Comparison of ENCODE assay signal across 27 cellular contexts in the genomic region with DNA sequence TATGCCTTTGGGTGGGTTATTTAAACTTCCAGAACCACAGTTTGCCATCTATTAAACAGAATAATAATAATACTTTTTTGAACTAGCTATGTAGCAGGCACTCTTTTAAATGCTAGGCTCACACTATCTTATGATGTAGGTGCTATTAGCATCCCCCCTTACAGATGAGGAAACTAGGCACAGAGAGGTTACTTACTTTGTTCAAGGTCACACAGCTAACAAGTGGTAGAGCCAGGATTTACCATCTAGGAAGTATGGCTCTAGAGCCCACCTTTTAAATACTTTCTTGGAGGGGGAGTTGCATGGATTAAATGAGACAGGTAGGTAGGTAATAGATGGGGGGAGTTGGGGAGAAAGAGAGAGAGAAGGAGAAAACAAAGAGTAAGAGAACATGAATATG.
A peak's percentile ranks its signal among the peaks of the same experiment; 100 is the strongest.
DNase-seq lines count a peak whose midpoint lies in the region; ATAC-seq, FAIRE-seq and TF ChIP-seq lines count a peak whose summit lies in the region.
"Had no signal": no experiment of that assay in that cellular context is flagged by ENCODE, and none has a peak within 500 bp of the region (broad histone marks: within the 10 kb centered on the region; RNA-seq: fewer than 3 reads in every experiment).

No MANE protein-coding gene starts in this region.

- TF ChIP-seq POLR2A in HepG2 (IDR thresholded peaks at IDR 0.05; ENCODE audit: insufficient read depth in 1 of 2, low read depth in 2 of 2, low read length in 2 of 2) (no peak), right lobe of liver (IDR thresholded peaks at IDR 0.05) (no peak), K562 (conservative IDR thresholded peaks at IDR 0.05) (no peak)

- H3K4me1 Mint-ChIP-seq in activated naive CD4-positive, alpha-beta T cell treated with anti-CD3 and anti-CD28 coated beads, Interleukin-2, amount 10 ng/mL, durations not matched to agents 7 days and 5 days = no peaks in the 10 kb centered on the region
- H3K4me1 Mint-ChIP-seq: B cell; CD4-positive, alpha-beta memory T cell; CD4-positive, CD25-positive, alpha-beta regulatory T cell; CD8-positive, alpha-beta memory T cell had no signal

- H3K27ac ChIP-seq in HepG2 (ENCODE audit: extremely low read length, insufficient read depth, low read length) = no peak overlapping the region
- H3K27ac ChIP-seq in right lobe of liver = no peak overlapping the region
- H3K27ac ChIP-seq in SJCRH30 = peak overlapping the region; percentile 46; the same call in 1 of the 2 replicates
- no peak overlapping the region for H3K27ac ChIP-seq in K562 (ENCODE audit: extremely low read depth, low read depth, low read length)
- H3K27ac ChIP-seq: 22Rv1; BLaER1 treated with 17β-estradiol and CSF1 and Interleukin-3, amounts not matched to agents 10 nM and 100 nM had no signal

- no peaks in the 10 kb centered on the region for H3K36me3 ChIP-seq in HepG2 (replicated peaks in 1 of 2; ENCODE audit: control insufficient read depth in 1 of 2, insufficient read depth in 2 of 2, low read length in 2 of 2)
- H3K36me3 ChIP-seq in right lobe of liver = no peaks in the 10 kb centered on the region
- H3K36me3 ChIP-seq in SJCRH30 = no peaks in the 10 kb centered on the region
- H3K36me3 ChIP-seq in K562 (ENCODE audit: control insufficient read depth, insufficient read depth, low read length) = no peaks in the 10 kb centered on the region
- H3K36me3 ChIP-seq: BLaER1 treated with 17β-estradiol and CSF1 and Interleukin-3, amounts not matched to agents 10 nM and 100 nM had no signal

- H3K4me1 ChIP-seq in HepG2 (ENCODE audit: insufficient read depth, low read length) = peaks cover 42% of the 10 kb centered on the region
- peaks cover 0 to 28% (median 11%) of the 10 kb centered on the region in 4 donors for H3K4me1 ChIP-seq in right lobe of liver
- peaks cover 12% of the 10 kb centered on the region for H3K4me1 ChIP-seq in SJCRH30
- H3K4me1 ChIP-seq in K562 (replicated peaks in 1 of 2; ENCODE audit: control insufficient read depth in 2 of 2, insufficient read depth in 2 of 2, low read length in 2 of 2) = no peaks in the 10 kb centered on the region

- H3K27me3 Mint-ChIP-seq in activated naive CD4-positive, alpha-beta T cell treated with anti-CD3 and anti-CD28 coated beads, Interleukin-2, amount 10 ng/mL, durations not matched to agents 7 days and 5 days = no peaks in the 10 kb centered on the region
- H3K27me3 Mint-ChIP-seq: B cell; CD4-positive, alpha-beta memory T cell; CD4-positive, CD25-positive, alpha-beta regulatory T cell had no signal

- DNase-seq in HepG2 (ENCODE audit: low spot score) (no peak), right lobe of liver (no peak), SJCRH30 (no peak), K562 (ENCODE audit: extremely low read depth in 1 of 4, low spot score in 3 of 4) (no peak), C1 segment of cervical spinal cord (lab: John Stamatoyannopoulos, UW) (no peak), AG20443 (ENCODE audit: low spot score) (no peak)
- DNase-seq in activated naive CD4-positive, alpha-beta T cell treated with anti-CD3 and anti-CD28 coated beads, Interleukin-2, amount 10 ng/mL, durations not matched to agents 7 days and 5 days = no peak
- DNase-seq: ACHN; AML-193; CD4-positive, alpha-beta memory T cell; CD4-positive, CD25-positive, alpha-beta regulatory T cell; CD8-positive, alpha-beta memory T cell; COR-L47; DMS 273 treated with DMSO at 0.1 percent for 48 hours; DMS153; DMS53; DMS79; DND-41; EL; GDM1 had no signal

- TF ChIP-seq CTCF in HepG2 (CRISPR knock-in tag; IDR thresholded peaks at IDR 0.05) = no peak
- no peak for TF ChIP-seq CTCF in right lobe of liver (IDR thresholded peaks at IDR 0.05)
- no peak for TF ChIP-seq CTCF in K562 (IDR thresholded peaks at IDR 0.05 in 2 of 3, conservative IDR thresholded peaks at IDR 0.05 in 1 of 3; ENCODE audit: insufficient read depth in 2 of 3, low read depth in 1 of 3, low read length in 3 of 3)

- ATAC-seq in HepG2 (no peak), right lobe of liver (no peak), K562 (no peak)

- H3K4me3 ChIP-seq in HepG2 (replicated peaks in 1 of 3; ENCODE audit: insufficient read depth in 1 of 3, low read depth in 2 of 3, low read length in 3 of 3) (no peak overlapping the region), right lobe of liver (no peak overlapping the region), SJCRH30 (no peak overlapping the region), K562 (no peak overlapping the region)
- H3K4me3 ChIP-seq: BLaER1 treated with 17β-estradiol and CSF1 and Interleukin-3, amounts not matched to agents 10 nM and 100 nM; GM12878 had no signal

- H3K9me3 Mint-ChIP-seq in activated naive CD4-positive, alpha-beta T cell treated with anti-CD3 and anti-CD28 coated beads, Interleukin-2, amount 10 ng/mL, durations not matched to agents 7 days and 5 days = no peaks in the 10 kb centered on the region
- H3K9me3 Mint-ChIP-seq: CD4-positive, alpha-beta memory T cell; CD4-positive, CD25-positive, alpha-beta regulatory T cell; CD8-positive, alpha-beta memory T cell had no signal

- in situ Hi-C loops in HepG2 (cut with HindIII; ENCODE audit: extremely low pct_ligation_motif_present, low pct_unique_long_range_greater_than_20kb) = no loop called here
- in situ Hi-C loops in K562 (cut with MboI) = no loop called here

- H3K27me3 ChIP-seq in HepG2 (ENCODE audit: control insufficient read depth in 1 of 2, insufficient read depth in 2 of 2, low read length in 2 of 2) (no peaks in the 10 kb centered on the region), right lobe of liver (no peaks in the 10 kb centered on the region), SJCRH30 (no peaks in the 10 kb centered on the region), K562 (ENCODE audit: control insufficient read depth in 2 of 2, insufficient read depth in 2 of 2, low read length in 2 of 2) (no peaks in the 10 kb centered on the region)
- H3K27me3 ChIP-seq: BLaER1 treated with 17β-estradiol and CSF1 and Interleukin-3, amounts not matched to agents 10 nM and 100 nM had no signal

- CTCF ChIA-PET in HepG2 (lab: Yijun Ruan, JAX; ENCODE audit: low intra/inter-chr PET ratio, low total read pairs) (no interaction called here), K562 (lab: Yijun Ruan, JAX; ENCODE audit: low intra/inter-chr PET ratio) (no interaction called here)
- CTCF ChIA-PET in activated naive CD4-positive, alpha-beta T cell treated with anti-CD3 and anti-CD28 coated beads, Interleukin-2, amount 10 ng/mL, durations not matched to agents 7 days and 5 days (lab: Charles Lee) = no interaction called here

- H3K9me3 ChIP-seq in HepG2 (ENCODE audit: low read length) = no peaks in the 10 kb centered on the region
- no peaks in the 10 kb centered on the region for H3K9me3 ChIP-seq in right lobe of liver
- H3K9me3 ChIP-seq in SJCRH30 (replicated peaks) = peaks cover 5% of the 10 kb centered on the region; the same call in 1 of the 2 replicates
- H3K9me3 ChIP-seq in K562 (replicated peaks; ENCODE audit: control insufficient read depth, insufficient read depth, low read depth, low read length) = no peaks in the 10 kb centered on the region
- H3K9me3 ChIP-seq: BLaER1 treated with 17β-estradiol and CSF1 and Interleukin-3, amounts not matched to agents 10 nM and 100 nM had no signal

- no peak overlapping the region for H3K9ac ChIP-seq in HepG2 (ENCODE audit: insufficient read depth, low read depth, low read length)
- H3K9ac ChIP-seq in K562 (ENCODE audit: insufficient read depth in 1 of 2, low read depth in 2 of 2, low read length in 2 of 2) = no peak overlapping the region
- H3K9ac ChIP-seq: BLaER1 treated with 17β-estradiol and CSF1 and Interleukin-3, amounts not matched to agents 10 nM and 100 nM had no signal

- TF ChIP-seq EP300 in HepG2 (IDR thresholded peaks at IDR 0.05; ENCODE audit: low read depth in 2 of 2, low read length in 2 of 2) (no peak), HepG2 (CRISPR knock-in tag; IDR thresholded peaks at IDR 0.05; ENCODE audit: borderline replicate concordance) (no peak), K562 (IDR thresholded peaks at IDR 0.05; ENCODE audit: low read length) (no peak)

- H3K36me3 Mint-ChIP-seq in activated naive CD4-positive, alpha-beta T cell treated with anti-CD3 and anti-CD28 coated beads, Interleukin-2, amount 10 ng/mL, durations not matched to agents 7 days and 5 days = no peaks in the 10 kb centered on the region
- H3K36me3 Mint-ChIP-seq: CD14-positive monocyte; CD4-positive, alpha-beta memory T cell; CD4-positive, CD25-positive, alpha-beta regulatory T cell; CD8-positive, alpha-beta memory T cell had no signal

- H3K27ac Mint-ChIP-seq in activated naive CD4-positive, alpha-beta T cell treated with anti-CD3 and anti-CD28 coated beads, Interleukin-2, amount 10 ng/mL, durations not matched to agents 7 days and 5 days = no peak overlapping the region
- H3K27ac Mint-ChIP-seq: B cell; CD14-positive monocyte; CD4-positive, alpha-beta memory T cell; CD4-positive, CD25-positive, alpha-beta regulatory T cell; CD8-positive, alpha-beta memory T cell had no signal

- TF ChIP-seq RAD21 in HepG2 (CRISPR knock-in tag; IDR thresholded peaks at IDR 0.05) = no peak
- TF ChIP-seq RAD21 in K562 (CRISPR knock-in tag; conservative IDR thresholded peaks at IDR 0.05 in 1 of 2, IDR thresholded peaks at IDR 0.05 in 1 of 2) = no peak

- no peaks in the 10 kb centered on the region for H3K9me1 ChIP-seq in K562 (ENCODE audit: control insufficient read depth, insufficient read depth, low read length)

- H2AFZ ChIP-seq in HepG2 (ENCODE audit: low read length) (no peak overlapping the region), K562 (ENCODE audit: low read depth, low read length) (no peak overlapping the region)

- no peaks in the 10 kb centered on the region for H4K20me1 ChIP-seq in HepG2 (ENCODE audit: insufficient read depth, low read length)
- no peaks in the 10 kb centered on the region for H4K20me1 ChIP-seq in K562 (replicated peaks; ENCODE audit: control insufficient read depth, insufficient read depth, low read length)
- H4K20me1 ChIP-seq: BLaER1 treated with 17β-estradiol and CSF1 and Interleukin-3, amounts not matched to agents 10 nM and 100 nM had no signal

- H3K79me2 ChIP-seq in HepG2 (ENCODE audit: insufficient read depth, low read length) (no peaks in the 10 kb centered on the region), K562 (ENCODE audit: control insufficient read depth, insufficient read depth, low read length) (no peaks in the 10 kb centered on the region)

- FAIRE-seq in HepG2 (lab: Jason Lieb, UNC) (no peak), K562 (lab: Jason Lieb, UNC) (no peak)
- FAIRE-seq: GM12878, GM12892, GM18507 had no signal

- no peak overlapping the region for H3K4me3 Mint-ChIP-seq in activated naive CD4-positive, alpha-beta T cell treated with anti-CD3 and anti-CD28 coated beads, Interleukin-2, amount 10 ng/mL, durations not matched to agents 7 days and 5 days
- H3K4me3 Mint-ChIP-seq: B cell; CD14-positive monocyte; CD4-positive, alpha-beta memory T cell; CD4-positive, CD25-positive, alpha-beta regulatory T cell; CD8-positive, alpha-beta memory T cell had no signal

- POLR2A ChIA-PET in HepG2 (lab: Yijun Ruan, JAX) (no interaction called here), K562 (lab: Yijun Ruan, JAX) (interaction anchor here (0.6 kb wide), 1 partner anchor 98 kb away, joined by 5 read pairs; no protein-coding TSS in a partner anchor)

- H3K4me2 ChIP-seq in HepG2 (ENCODE audit: low read depth, low read length) (no peak overlapping the region), K562 (ENCODE audit: insufficient read depth, low read length) (no peak overlapping the region)

- BruUV-seq in HepG2 (replicated peaks; lab: Mats Ljungman, UMichigan) = no TSS peak
- BruUV-seq in K562 (replicated peaks; lab: Mats Ljungman, UMichigan) = no TSS peak

- intact Hi-C loops in HepG2 (cut with micrococcal nuclease; ENCODE audit: unreplicated experiment) (no loop called here), right lobe of liver (cut with DNase I) (loop anchor here in 1 of 2 donors (10.0 kb wide), 1 partner anchor 94 kb away; the partner anchor contains the start of gene NR3C1), K562 (cut with micrococcal nuclease) (no loop called here)

Comparison
In these comparisons a context has a peak if more than half of its experiments do, and no peak if none do; other contexts are left out.
1. Of the 241 proteins assayed by ChIP-seq in both HepG2 and K562: peak only in HepG2: none; only in K562: ZFP36; in both: none; in neither: 240.